ENCODE assay signal across 19 cellular contexts in genomic region chr12:51442324-51442723, GRCh38. TPM values are rescaled to one million over a fixed set of nuclear protein-coding genes. Genes with fewer than 3 reads are reported as not detected.
DNase-seq lines count a peak whose midpoint lies in the region; ATAC-seq and TF ChIP-seq lines count a peak whose summit lies in the region.
"Had no signal": no experiment of that assay in that cellular context is flagged by ENCODE, and none has a peak within 500 bp of the region (broad histone marks: within the 10 kb centered on the region; RNA-seq: fewer than 3 reads in every experiment).

No MANE protein-coding gene starts in this region.

- peaks cover 19% of the 10 kb centered on the region for H3K4me1 Mint-ChIP-seq in HFFc6 (ENCODE audit: low read depth)
- peaks cover 4 to 10% of the 10 kb centered on the region in 2 donors for H3K4me1 Mint-ChIP-seq in effector memory CD8-positive, alpha-beta T cell (ENCODE audit: low read depth in 2 of 2)

- peak overlapping the region; percentile 4 for H3K4me2 ChIP-seq in smooth muscle cell

- no peaks in the 10 kb centered on the region for H3K9me3 Mint-ChIP-seq in HFFc6
- no peaks in the 10 kb centered on the region for H3K9me3 Mint-ChIP-seq in effector memory CD8-positive, alpha-beta T cell
- H3K9me3 Mint-ChIP-seq: activated naive CD8-positive, alpha-beta T cell treated with anti-CD3 and anti-CD28 coated beads for 36 hours; central memory CD8-positive, alpha-beta T cell; natural killer cell treated with Interleukin-12 subunit alpha and Interleukin-12 subunit beta and Interleukin-15 and Interleukin-18, amount 100 ng/mL, for 72 hours; WTC11 had no signal

- ATAC-seq in effector memory CD8-positive, alpha-beta T cell (replicated peaks), result no peak
- ATAC-seq in GM18861 (IDR thresholded peaks at IDR 0.05; ENCODE audit: unreplicated experiment), result no peak
- ATAC-seq: natural killer cell treated with Interleukin-12 subunit alpha and Interleukin-12 subunit beta and Interleukin-15 and Interleukin-18, amount 100 ng/mL, for 72 hours; stimulated activated naive CD8-positive, alpha-beta T cell treated with anti-CD3 and anti-CD28 coated beads, Interleukin-15, Interleukin-2, amounts not matched to agents 100 U/mL and 50 U/mL, for 24 hours; T-helper 17 cell; WTC11 had no signal

- H3K36me3 Mint-ChIP-seq in HFFc6 (ENCODE audit: low read depth), result no peaks in the 10 kb centered on the region
- no peaks in the 10 kb centered on the region for H3K36me3 Mint-ChIP-seq in effector memory CD8-positive, alpha-beta T cell (ENCODE audit: insufficient read depth)
- H3K36me3 Mint-ChIP-seq: activated naive CD8-positive, alpha-beta T cell treated with anti-CD3 and anti-CD28 coated beads for 36 hours; CD4-positive, CD25-positive, alpha-beta regulatory T cell; natural killer cell treated with Interleukin-12 subunit alpha and Interleukin-12 subunit beta and Interleukin-15 and Interleukin-18, amount 100 ng/mL, for 72 hours; WTC11 had no signal

- H3K9ac ChIP-seq in smooth muscle cell (ENCODE audit: low read depth), result no peak overlapping the region

- no peaks in the 10 kb centered on the region for H3K9me3 ChIP-seq in smooth muscle cell (replicated peaks; ENCODE audit: low read depth)
- H3K9me3 ChIP-seq: upper lobe of right lung had no signal

- 37% methylated on average over 4 of the region's 4 CpGs for WGBS in smooth muscle cell (ENCODE audit: low lambda C conversion rate)

- DNase-seq in HFFc6 (peak; percentile 45), cardiac fibroblast (ENCODE audit: low read depth in 2 of 2) (peak; percentile 37 to 69), iris pigment epithelial cell (ENCODE audit: low read depth) (peak; percentile 81), smooth muscle cell (lab: John Stamatoyannopoulos, UW; ENCODE audit: unreplicated experiment) (no peak), AML-193 (lab: John Stamatoyannopoulos, UW) (no peak), erythroblast (lab: John Stamatoyannopoulos, UW) (no peak)
- no peak for DNase-seq in effector memory CD8-positive, alpha-beta T cell
- DNase-seq: activated naive CD8-positive, alpha-beta T cell treated with anti-CD3 and anti-CD28 coated beads for 36 hours; NCI-H1436 treated with DMSO at 0.1 percent for 48 hours; NCI-H446; stimulated activated naive CD8-positive, alpha-beta T cell treated with anti-CD3 and anti-CD28 coated beads, Interleukin-15, Interleukin-2, amounts not matched to agents 100 U/mL and 50 U/mL, for 24 hours; T-helper 17 cell; upper lobe of right lung had no signal

- TF ChIP-seq CTCF in HFFc6 (IDR thresholded peaks at IDR 0.05), result no peak
- TF ChIP-seq CTCF in cardiac fibroblast (IDR thresholded peaks at IDR 0.05; ENCODE audit: low read depth, low read length), result no peak
- no peak for TF ChIP-seq CTCF in smooth muscle cell (IDR thresholded peaks at IDR 0.05; ENCODE audit: borderline replicate concordance, insufficient read depth, poor library complexity, severe bottlenecking)

- peak overlapping the region; percentile 84 for H3K27ac Mint-ChIP-seq in HFFc6
- H3K27ac Mint-ChIP-seq in effector memory CD8-positive, alpha-beta T cell, result peak overlapping the region in 1 of 2 donors; percentile 5
- H3K27ac Mint-ChIP-seq: activated naive CD8-positive, alpha-beta T cell treated with anti-CD3 and anti-CD28 coated beads for 36 hours; natural killer cell treated with Interleukin-12 subunit alpha and Interleukin-12 subunit beta and Interleukin-15 and Interleukin-18, amount 100 ng/mL, for 72 hours; T-helper 17 cell; WTC11 had no signal

- no peak overlapping the region for H3K4me3 ChIP-seq in cardiac fibroblast (replicated peaks in 1 of 2; ENCODE audit: low read depth in 2 of 2, low read length in 2 of 2)
- no peak overlapping the region for H3K4me3 ChIP-seq in smooth muscle cell
- H3K4me3 ChIP-seq: lung, upper lobe of right lung had no signal

- peak overlapping the region; percentile 68 for H3K4me3 Mint-ChIP-seq in HFFc6
- no peak overlapping the region for H3K4me3 Mint-ChIP-seq in effector memory CD8-positive, alpha-beta T cell
- H3K4me3 Mint-ChIP-seq: activated naive CD8-positive, alpha-beta T cell treated with anti-CD3 and anti-CD28 coated beads for 36 hours; CD4-positive, CD25-positive, alpha-beta regulatory T cell; central memory CD8-positive, alpha-beta T cell; natural killer cell treated with Interleukin-12 subunit alpha and Interleukin-12 subunit beta and Interleukin-15 and Interleukin-18, amount 100 ng/mL, for 72 hours; T-helper 17 cell; WTC11 had no signal

- H3F3A ChIP-seq in smooth muscle cell (ENCODE audit: low read depth), result no peaks in the 10 kb centered on the region

- no peaks in the 10 kb centered on the region for H3K4me1 ChIP-seq in smooth muscle cell (ENCODE audit: low read depth)
- H3K4me1 ChIP-seq: upper lobe of right lung had no signal

- no peaks in the 10 kb centered on the region for H4K20me1 ChIP-seq in smooth muscle cell (ENCODE audit: low read depth)

- H3K27ac ChIP-seq in smooth muscle cell (ENCODE audit: low read depth), result peak overlapping the region; percentile 34
- H3K27ac ChIP-seq: upper lobe of right lung had no signal

- H3K27me3 ChIP-seq in smooth muscle cell (ENCODE audit: low read depth), result no peaks in the 10 kb centered on the region
- H3K27me3 ChIP-seq: upper lobe of right lung had no signal

- H2AFZ ChIP-seq in smooth muscle cell (ENCODE audit: low read depth), result no peak overlapping the region

- no peaks in the 10 kb centered on the region for H3K36me3 ChIP-seq in smooth muscle cell (ENCODE audit: low read depth)
- H3K36me3 ChIP-seq: upper lobe of right lung had no signal

- no peak for TF ChIP-seq POLR2A in erythroblast (IDR thresholded peaks at IDR 0.05; ENCODE audit: low read length)

- no peaks in the 10 kb centered on the region for H3K79me2 ChIP-seq in smooth muscle cell (ENCODE audit: low read depth)

- peaks cover 1% of the 10 kb centered on the region; the same call in 1 of the 2 replicates for H3K27me3 Mint-ChIP-seq in HFFc6 (ENCODE audit: insufficient read depth)
- no peaks in the 10 kb centered on the region for H3K27me3 Mint-ChIP-seq in effector memory CD8-positive, alpha-beta T cell
- H3K27me3 Mint-ChIP-seq: central memory CD8-positive, alpha-beta T cell; natural killer cell treated with Interleukin-12 subunit alpha and Interleukin-12 subunit beta and Interleukin-15 and Interleukin-18, amount 100 ng/mL, for 72 hours had no signal

RNA-seq across cellular contexts. Expression of gene SLC4A8, which starts 17.7 kb away (rescaled TPM):
- total RNA-seq in HFFc6 (2021; fragmentation: NEBNext Ultra II Directional; extraction: Animal tissue kit (Norgen Biotek cat#: 25700)), result 10 to 100 TPM; 10.2 to 21.9 (median 14.4) TPM
- 2.2 and 5.2 TPM in 2 replicates for total RNA-seq in smooth muscle cell
- polyA plus RNA-seq in smooth muscle cell, result 1.00 and 1.3 TPM in 2 replicates

RNA-seq across cellular contexts. Expression of gene GALNT6, which starts 51.1 kb away (rescaled TPM):
- 10 to 100 TPM; 68.2 to 93.9 (median 71.7) TPM for total RNA-seq in HFFc6 (2021; fragmentation: NEBNext Ultra II Directional; extraction: Animal tissue kit (Norgen Biotek cat#: 25700))
- 38.5 and 55.6 TPM in 2 replicates for total RNA-seq in smooth muscle cell
- polyA plus RNA-seq in smooth muscle cell, result 7.8 and 31.2 TPM in 2 replicates

Comparison
In these comparisons a context has a peak if more than half of its experiments do, and no peak if none do; other contexts are left out.
1. DNase-seq: peak in HFFc6 (single experiment), cardiac fibroblast (2 of 2) and iris pigment epithelial cell (single experiment); none in smooth muscle cell (single experiment), effector memory CD8-positive, alpha-beta T cell (0 of 3), AML-193 (0 of 2) and erythroblast (0 of 2).